In the genomic region with DNA sequence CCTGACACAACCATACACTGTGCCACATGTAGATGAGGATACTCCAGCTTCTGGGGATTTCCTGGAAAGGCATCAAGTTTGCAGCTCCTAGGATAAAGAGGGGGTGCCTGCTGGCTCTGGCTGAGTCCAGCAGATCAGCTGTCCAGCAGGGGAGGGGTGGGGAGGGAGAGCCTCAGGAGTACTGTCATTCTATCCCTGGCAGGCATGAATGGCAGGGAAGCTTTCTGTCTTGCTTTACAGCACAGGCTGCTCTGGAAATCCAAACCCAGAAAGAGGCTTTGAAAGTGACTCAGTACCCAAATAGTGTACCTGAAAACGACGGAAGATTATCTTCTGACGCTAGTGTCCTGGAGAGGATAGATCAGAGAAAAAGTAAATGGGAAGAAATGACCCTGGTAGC, we compare ENCODE assay signal across 28 cellular contexts. TPM values are rescaled to one million over a fixed set of nuclear protein-coding genes. Genes with fewer than 3 reads are reported as not detected.
"Had no signal": no experiment of that assay in that cellular context is flagged by ENCODE, and none has a peak within 500 bp of the region (broad histone marks: within the 10 kb centered on the region; RNA-seq: fewer than 3 reads in every experiment).

No MANE protein-coding gene starts in this region.

- DNase-seq: activated CD4-positive, alpha-beta memory T cell treated with anti-CD3 and anti-CD28 coated beads, Interleukin-2, amount 10 ng/mL, durations not matched to agents 7 days and 5 days; activated CD4-positive, alpha-beta T cell treated with anti-CD3 and anti-CD28 coated beads for 1 hour; activated CD4-positive, alpha-beta T cell treated with anti-CD3 and anti-CD28 coated beads for 4 hours; activated CD4-positive, alpha-beta T cell treated with anti-CD3 and anti-CD28 coated beads, Interleukin-2, amount 10 ng/mL, durations not matched to agents 7 days and 5 days; activated CD4-positive, alpha-beta T cell treated with anti-CD3 and anti-CD28 coated beads, Interleukin-2, amount 50 U/mL, for 4 hours; activated CD8-positive, alpha-beta memory T cell treated with anti-CD3 and anti-CD28 coated beads, Interleukin-2, amount 50 U/mL, for 48 hours; activated gamma-delta T cell; activated naive CD4-positive, alpha-beta T cell; activated naive CD4-positive, alpha-beta T cell treated with anti-CD3 and anti-CD28 coated beads, Interleukin-2, amount 10 ng/mL, durations not matched to agents 7 days and 5 days; activated naive CD8-positive, alpha-beta T cell treated with anti-CD3 and anti-CD28 coated beads, Interleukin-2, amount 10 ng/mL, durations not matched to agents 7 days and 5 days; activated T-cell treated with anti-CD3 and anti-CD28 coated beads for 4 hours; activated T-cell treated with anti-CD3 and anti-CD28 coated beads, Interleukin-2, amount 50 U/mL, for 24 hours; activated T-cell treated with anti-CD3 and anti-CD28 coated beads, Interleukin-2, amount 50 U/mL, for 72 hours; central memory CD4-positive, alpha-beta T cell; cerebellar nuclear complex; dorsolateral prefrontal cortex; effector memory CD4-positive, alpha-beta T cell; endodermal cell; foreskin fibroblast; T-helper 2 cell had no signal

- H3K4me1 ChIP-seq: ascending aorta, breast epithelium had no signal

- H3K36me3 ChIP-seq: ascending aorta, breast epithelium, cardiac muscle cell had no signal

- H3K27me3 ChIP-seq: ascending aorta, dorsolateral prefrontal cortex had no signal

- H3K4me3 ChIP-seq: ascending aorta, breast epithelium, cardiac muscle cell, coronary artery, dorsolateral prefrontal cortex had no signal

- H3K27ac ChIP-seq: ascending aorta, breast epithelium, cardiac muscle cell, coronary artery, dorsolateral prefrontal cortex, VCaP had no signal

- ATAC-seq: activated naive CD4-positive, alpha-beta T cell treated with anti-CD3 and anti-CD28 coated beads, Interleukin-2, amount 50 U/mL, for 72 hours; activated T-cell treated with anti-CD3 and anti-CD28 coated beads, Interleukin-2, amount 50 U/mL, for 72 hours; esophagus mucosa; WTC11 had no signal

- H3K9me3 ChIP-seq: ascending aorta, breast epithelium had no signal

RNA-seq across cellular contexts. Expression of a gene that starts 32.1 kb away (rescaled TPM):
- total RNA-seq: activated CD4-positive, alpha-beta T cell treated with anti-CD3 and anti-CD28 coated beads, Interleukin-2, amount 10 ng/mL, durations not matched to agents 7 days and 5 days; ascending aorta had no signal
